In genomic region chr18:7021994-7022840, GRCh38 we compare ENCODE assay signal across 8 cellular contexts.
DNase-seq lines count a peak whose midpoint lies in the region; ATAC-seq, FAIRE-seq and TF ChIP-seq lines count a peak whose summit lies in the region.

No MANE protein-coding gene starts in this region.

- no peak overlapping the region for H2BK120ac ChIP-seq in H1 (replicated peaks; ENCODE audit: low read depth, low read length)

- H3K9me3 ChIP-seq in AG04450 (ENCODE audit: control insufficient read depth, insufficient read depth, low read length) (peaks cover 10% of the 10 kb centered on the region; the same call in 1 of the 2 replicates), H1 (ENCODE audit: insufficient read depth in 2 of 2, low read depth in 1 of 2, low read length in 1 of 2) (no peaks in the 10 kb centered on the region), testis (no peaks in the 10 kb centered on the region)

- no peak for FAIRE-seq in H1 (lab: Jason Lieb, UNC)

- no peak overlapping the region for H3K27ac Mint-ChIP-seq in HFFc6

- no peak overlapping the region for H4K91ac ChIP-seq in H1 (replicated peaks; ENCODE audit: insufficient read length, low read length)

- H3K79me1 ChIP-seq in H1 (ENCODE audit: low read depth, low read length) = no peaks in the 10 kb centered on the region

- no peak overlapping the region for H2BK12ac ChIP-seq in H1 (ENCODE audit: low read depth, low read length)

- no peak overlapping the region for H3K4me3 Mint-ChIP-seq in HFFc6

- no peaks in the 10 kb centered on the region for H3K4me1 Mint-ChIP-seq in HFFc6 (ENCODE audit: low read depth)

- no peak overlapping the region for H3K27ac ChIP-seq in AG04450 (ENCODE audit: low read depth, low read length)
- H3K27ac ChIP-seq in H1 (ENCODE audit: low read depth, low read length) = no peak overlapping the region
- no peak overlapping the region for H3K27ac ChIP-seq in testis

- H3K9ac ChIP-seq in H1 (replicated peaks in 1 of 4; ENCODE audit: extremely low read depth in 1 of 4, low read depth in 3 of 4, low read length in 3 of 4) = no peak overlapping the region

- H3K36me3 ChIP-seq in H1 (ENCODE audit: control insufficient read depth in 2 of 4, insufficient read depth in 4 of 4, low read length in 3 of 4) (peaks cover 0 to 23% (median 4%) of the 10 kb centered on the region in 4 experiments; a peak in 6 of 8 replicates), testis (ENCODE audit: low read depth, missing control alignments) (no peaks in the 10 kb centered on the region)

- H3K79me2 ChIP-seq in H1 (ENCODE audit: control insufficient read depth in 1 of 2, insufficient read depth in 2 of 2, low read length in 2 of 2) = no peaks in the 10 kb centered on the region

- no peak overlapping the region for H2BK15ac ChIP-seq in H1 (ENCODE audit: low read length)

- no peak overlapping the region for H3K4ac ChIP-seq in H1 (replicated peaks; ENCODE audit: insufficient read length, low read depth, low read length)

- peak; percentile 28 to 30; a peak in 3 of 4 replicates for TF ChIP-seq RAD21 in H1 (IDR thresholded peaks at IDR 0.05 in 1 of 2, conservative IDR thresholded peaks at IDR 0.05 in 1 of 2; ENCODE audit: low read depth in 2 of 2, low read length in 2 of 2)

- no peak overlapping the region for H2BK5ac ChIP-seq in H1 (ENCODE audit: low read depth, low read length)

- peaks cover 26% of the 10 kb centered on the region for H3K9me3 Mint-ChIP-seq in HFFc6

- no peaks in the 10 kb centered on the region for H3K27me3 ChIP-seq in AG04450 (ENCODE audit: control insufficient read depth, insufficient read depth, low read length)
- H3K27me3 ChIP-seq in H1 (replicated peaks in 1 of 4; ENCODE audit: control insufficient read depth in 3 of 4, extremely low read depth in 1 of 4, insufficient read depth in 3 of 4, low read length in 3 of 4) = no peaks in the 10 kb centered on the region
- H3K27me3 ChIP-seq in testis = no peaks in the 10 kb centered on the region

- no peak overlapping the region for H4K5ac ChIP-seq in H1 (ENCODE audit: insufficient read length, low read depth, low read length)

- intact Hi-C loops in testis (cut with DNase I; ENCODE audit: low total_unique reads) = no loop called here

- ATAC-seq in GM19452 (IDR thresholded peaks at IDR 0.05; ENCODE audit: unreplicated experiment) (no peak), HG02840 (IDR thresholded peaks at IDR 0.05; ENCODE audit: low FRiP score, unreplicated experiment) (no peak)

- TF ChIP-seq POLR2A in H1 (IDR thresholded peaks at IDR 0.05; ENCODE audit: control extremely low read depth in 1 of 2, low read depth in 2 of 2, low read length in 2 of 2) (no peak), testis (IDR thresholded peaks at IDR 0.05) (no peak)

- POLR2A ChIA-PET in AG04450 (lab: Yijun Ruan, JAX) (no interaction called here), H1 (lab: Charles Lee; ENCODE audit: partially characterized antibody) (no interaction called here)

- CTCF ChIA-PET in AG04450 (lab: Charles Lee) = interaction anchor here (0.6 to 3.7 kb wide), 4 partner anchors 16 to 155 kb away, joined by 3 to 18 read pairs (median 8); no protein-coding TSS in a partner anchor
- CTCF ChIA-PET in H1 (lab: Charles Lee; ENCODE audit: partially characterized antibody) = interaction anchor here (0.8 to 2.3 kb wide), 11 partner anchors 9 to 155 kb away, joined by 3 to 20 read pairs (median 4); no protein-coding TSS in a partner anchor

- no peaks in the 10 kb centered on the region for H3K4me1 ChIP-seq in H1 (replicated peaks in 1 of 4; ENCODE audit: control insufficient read depth in 3 of 4, insufficient read depth in 4 of 4, low read length in 3 of 4)
- H3K4me1 ChIP-seq in testis = no peaks in the 10 kb centered on the region

- no peak overlapping the region for H4K8ac ChIP-seq in H1 (ENCODE audit: extremely low read depth, insufficient read depth, low read length)

- H3K23ac ChIP-seq in H1 (ENCODE audit: insufficient read length) = no peak overlapping the region

- H3K4me3 ChIP-seq in AG04450 (ENCODE audit: low read depth, low read length) (no peak overlapping the region), H1 (ENCODE audit: extremely low read depth in 1 of 4, insufficient read depth in 2 of 4, low read depth in 3 of 4, low read length in 4 of 4) (no peak overlapping the region), testis (no peak overlapping the region)

- TF ChIP-seq CTCF in AG04450 (IDR thresholded peaks at IDR 0.05; ENCODE audit: low read depth, low read length) (peak; percentile 42), HFFc6 (IDR thresholded peaks at IDR 0.05) (peak; percentile 66), H1 (IDR thresholded peaks at IDR 0.05; ENCODE audit: control extremely low read depth in 1 of 3, insufficient read depth in 1 of 3, low read depth in 1 of 3, low read length in 3 of 3) (peak in 2 of 3 experiments; percentile 32 to 37; a peak in 3 of 4 replicates), testis (IDR thresholded peaks at IDR 0.05) (peak in 1 of 3 experiments; percentile 19)

- H3K56ac ChIP-seq in H1 (replicated peaks; ENCODE audit: insufficient read length, low read depth, low read length) = no peak overlapping the region

- TF ChIP-seq EP300 in H1 (IDR thresholded peaks at IDR 0.05; ENCODE audit: borderline replicate concordance in 1 of 2, low read depth in 2 of 2, low read length in 2 of 2) = no peak

- 86% methylated on average over 16 of the region's 16 CpGs; no CpG with 5 or more reads in 1 of the 2 experiments for WGBS in H1 (ENCODE audit: extremely low coverage in 1 of 2, insufficient coverage in 1 of 2, insufficient read length in 1 of 2, insufficient replicate concordance in 2 of 2, low coverage in 1 of 2, low lambda C conversion rate in 2 of 2, missing lambda C conversion rate in 1 of 2), 2 experiments
- 63 to 66% methylated on average over 16 of the region's 16 CpGs for WGBS in testis, 2 donors

- H3K23me2 ChIP-seq in H1 (ENCODE audit: low read depth, low read length) = no peaks in the 10 kb centered on the region; the same call in 1 of the 2 replicates

- no peaks in the 10 kb centered on the region for H3K36me3 Mint-ChIP-seq in HFFc6 (ENCODE audit: low read depth)

- no peak overlapping the region for H3K18ac ChIP-seq in H1 (ENCODE audit: extremely low read depth, low read length)

- no peak overlapping the region for H2BK20ac ChIP-seq in H1 (ENCODE audit: low read length)

- H2AK5ac ChIP-seq in H1 (ENCODE audit: low read depth, low read length) = no peak overlapping the region

- H3K14ac ChIP-seq in H1 (ENCODE audit: insufficient read length) = no peak overlapping the region

- DNase-seq in AG04450 (ENCODE audit: low read depth, low spot score) (no peak), HFFc6 (peak; percentile 19), NCI-H748 treated with DMSO at 0.1 percent for 48 hours (lab: John Stamatoyannopoulos, UW) (peak; percentile 87), H1 (ENCODE audit: low read depth in 1 of 2, low spot score in 2 of 2) (no peak), retina (peak; percentile 34), testis (no peak)

- no peak overlapping the region for H3K4me2 ChIP-seq in H1 (ENCODE audit: insufficient read depth in 1 of 2, low read depth in 2 of 2, low read length in 2 of 2)

- H4K20me1 ChIP-seq in H1 (replicated peaks in 1 of 2; ENCODE audit: control insufficient read depth in 1 of 2, insufficient read depth in 2 of 2, low read length in 2 of 2) = peaks cover 0 to 2% of the 10 kb centered on the region in 2 experiments

- no peaks in the 10 kb centered on the region; the same call in 1 of the 2 replicates for H3K27me3 Mint-ChIP-seq in HFFc6 (ENCODE audit: insufficient read depth)

- no peak overlapping the region for H2AFZ ChIP-seq in H1 (ENCODE audit: low read length)

TF ChIP-seq in H1, 55 proteins besides CTCF, POLR2A, EP300 and RAD21:
- TF ChIP-seq BRCA1 (IDR thresholded peaks at IDR 0.05; ENCODE audit: low read depth, low read length) (no peak), MAFK (IDR thresholded peaks at IDR 0.05; ENCODE audit: low read depth, low read length) (no peak), RFX5 (IDR thresholded peaks at IDR 0.05; ENCODE audit: borderline replicate concordance, low read depth, low read length) (no peak), CREB1 (IDR thresholded peaks at IDR 0.05) (no peak), SIX5 (IDR thresholded peaks at IDR 0.05; ENCODE audit: low read depth, low read length) (no peak), RBBP5 (IDR thresholded peaks at IDR 0.05; ENCODE audit: borderline replicate concordance, low read depth, low read length) (no peak), CTBP2 (IDR thresholded peaks at IDR 0.05; ENCODE audit: borderline replicate concordance, insufficient read depth, insufficient read length, low read length) (no peak)

Comparison
In these comparisons a context has a peak if more than half of its experiments do, and no peak if none do; other contexts are left out.
1. DNase-seq: peak in HFFc6 (single experiment), NCI-H748 treated with DMSO at 0.1 percent for 48 hours (single experiment) and retina (single experiment); none in AG04450 (single experiment), H1 (0 of 2) and testis (single experiment).